25 cellular contexts compared by ENCODE assay signal in the genomic region with DNA sequence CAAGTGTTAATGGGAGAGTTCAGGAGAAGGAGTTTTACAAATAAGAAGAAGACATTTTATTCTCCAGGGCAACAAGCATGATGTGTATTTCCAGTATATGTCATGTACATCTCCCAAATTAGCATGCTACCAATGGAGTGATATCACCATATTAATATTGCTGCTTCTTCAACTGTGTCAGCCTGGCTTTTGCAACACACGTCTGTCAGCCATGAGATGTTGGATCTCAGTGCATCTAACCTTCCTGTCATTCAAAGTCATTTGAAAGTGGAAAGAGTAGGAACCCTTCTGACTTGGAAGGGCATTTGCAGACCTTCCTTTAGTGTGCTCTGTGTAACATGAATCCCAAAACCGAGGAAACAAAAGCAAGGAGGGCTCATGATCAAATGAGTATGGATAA.
DNase-seq lines count a peak whose midpoint lies in the region; ATAC-seq, FAIRE-seq and TF ChIP-seq lines count a peak whose summit lies in the region.
"Had no signal": no experiment of that assay in that cellular context is flagged by ENCODE, and none has a peak within 500 bp of the region (broad histone marks: within the 10 kb centered on the region; RNA-seq: fewer than 3 reads in every experiment).

No MANE protein-coding gene starts in this region.

- no TSS peak for BruUV-seq in K562 (replicated peaks; lab: Mats Ljungman, UMichigan)

- H3K4me3 ChIP-seq in K562, result no peak overlapping the region
- H3K4me3 ChIP-seq: BLaER1, GM12878 had no signal

- no peak for TF ChIP-seq POLR2A in K562 (conservative IDR thresholded peaks at IDR 0.05)

- H3K9me3 ChIP-seq in K562 (replicated peaks; ENCODE audit: control insufficient read depth, insufficient read depth, low read depth, low read length), result peaks cover 4% of the 10 kb centered on the region; the same call in 1 of the 2 replicates
- H3K9me3 ChIP-seq: BE2C had no signal

- no peaks in the 10 kb centered on the region for H4K20me1 ChIP-seq in K562 (replicated peaks; ENCODE audit: control insufficient read depth, insufficient read depth, low read length)
- H4K20me1 ChIP-seq: BLaER1 had no signal

- no peaks in the 10 kb centered on the region for H3K36me3 ChIP-seq in K562 (ENCODE audit: control insufficient read depth, insufficient read depth, low read length)
- H3K36me3 ChIP-seq: BE2C, BLaER1 had no signal

- 0 out of 2 replicates have a peak overlapping the region, but pooled peaks have one; percentile 23 for H2AFZ ChIP-seq in K562 (ENCODE audit: low read depth, low read length)

- no peaks in the 10 kb centered on the region for H3K9me1 ChIP-seq in K562 (ENCODE audit: control insufficient read depth, insufficient read depth, low read length)

- no peak for TF ChIP-seq EP300 in K562 (IDR thresholded peaks at IDR 0.05; ENCODE audit: low read length)

- CTCF ChIA-PET in K562 (lab: Yijun Ruan, JAX; ENCODE audit: low intra/inter-chr PET ratio), result interaction anchor here (0.7 kb wide), 1 partner anchor 23 kb away, joined by 3 read pairs; no protein-coding TSS in a partner anchor

- H3K4me1 ChIP-seq in K562 (replicated peaks in 1 of 2; ENCODE audit: control insufficient read depth in 2 of 2, insufficient read depth in 2 of 2, low read length in 2 of 2), result no peaks in the 10 kb centered on the region; a peak in 2 of 5 replicates
- H3K4me1 ChIP-seq: BE2C, BLaER1 had no signal

- no peak overlapping the region for H3K27ac ChIP-seq in K562 (ENCODE audit: extremely low read depth, low read depth, low read length)
- H3K27ac ChIP-seq: BLaER1 had no signal

- in situ Hi-C loops in K562 (cut with MboI), result no loop called here

- 33% methylated on average over 2 of the region's 2 CpGs for WGBS in K562 (ENCODE audit: insufficient coverage, low coverage, missing lambda C conversion rate)

- ATAC-seq in K562 (no peak), HG02798 (IDR thresholded peaks at IDR 0.05; ENCODE audit: poor library complexity, unreplicated experiment) (no peak)
- ATAC-seq: GM12878 had no signal

- no peak for TF ChIP-seq CTCF in K562 (IDR thresholded peaks at IDR 0.05 in 2 of 3, conservative IDR thresholded peaks at IDR 0.05 in 1 of 3; ENCODE audit: insufficient read depth in 2 of 3, low read depth in 1 of 3, low read length in 3 of 3)

- POLR2A ChIA-PET in K562 (lab: Yijun Ruan, JAX), result interaction anchor here (1.0 kb wide), 1 partner anchor 18 kb away, joined by 4 read pairs; no protein-coding TSS in a partner anchor

- no peak overlapping the region for H3K4me2 ChIP-seq in K562 (ENCODE audit: insufficient read depth, low read length)
- H3K4me2 ChIP-seq: BLaER1 had no signal

- intact Hi-C loops in K562 (cut with micrococcal nuclease), result no loop called here

- no peaks in the 10 kb centered on the region for H3K79me2 ChIP-seq in K562 (ENCODE audit: control insufficient read depth, insufficient read depth, low read length)

- no peak overlapping the region for H3K9ac ChIP-seq in K562 (ENCODE audit: insufficient read depth in 1 of 2, low read depth in 2 of 2, low read length in 2 of 2)
- H3K9ac ChIP-seq: BLaER1 had no signal

- no peak for DNase-seq in HTR-8/SVneo (ENCODE audit: insufficient read length, low spot score)
- no peak for DNase-seq in K562 (ENCODE audit: extremely low read depth in 1 of 4, low spot score in 3 of 4)
- DNase-seq in urothelium cell line (ENCODE audit: low spot score), result no peak
- DNase-seq in stimulated activated CD8-positive, alpha-beta memory T cell treated with anti-CD3 and anti-CD28 coated beads, Interleukin-4, amount 100 ng/mL, for 48 hours, result no peak
- DNase-seq: 8988T; ACHN; BE2C; C1 segment of cervical spinal cord; CD4-positive, alpha-beta memory T cell; CD4-positive, CD25-positive, alpha-beta regulatory T cell; CD8-positive, alpha-beta memory T cell; COR-L47; DMS 273 treated with DMSO at 0.1 percent for 48 hours; DMS153; DMS53; DMS79; DND-41; EL; GDM1 had no signal

- no peaks in the 10 kb centered on the region for H3K27me3 ChIP-seq in K562 (ENCODE audit: control insufficient read depth in 2 of 2, insufficient read depth in 2 of 2, low read length in 2 of 2)
- H3K27me3 ChIP-seq: BE2C, BLaER1 had no signal

- FAIRE-seq in HTR-8/SVneo (lab: Jason Lieb, UNC) (peak; percentile 77), K562 (lab: Jason Lieb, UNC) (no peak), urothelium cell line (lab: Jason Lieb, UNC) (peak; percentile 62)
- FAIRE-seq: A204.1, GM12878, GM12892, GM18507 had no signal

- no peak for TF ChIP-seq RAD21 in K562 (CRISPR knock-in tag; conservative IDR thresholded peaks at IDR 0.05 in 1 of 2, IDR thresholded peaks at IDR 0.05 in 1 of 2)

TF ChIP-seq in K562, 482 proteins besides CTCF, POLR2A, EP300 and RAD21:
- no peak for TF ChIP-seq FOXP4 (CRISPR knock-in tag; IDR thresholded peaks at IDR 0.05; ENCODE audit: borderline replicate concordance)
- TF ChIP-seq ZNF23 (CRISPR knock-in tag; IDR thresholded peaks at IDR 0.05), result no peak
- no peak for TF ChIP-seq CBX5 (IDR thresholded peaks at IDR 0.05; ENCODE audit: borderline replicate concordance, low read depth)
- no peak for TF ChIP-seq NFE2L1 (tag; IDR thresholded peaks at IDR 0.05; ENCODE audit: borderline replicate concordance, low read depth)
- TF ChIP-seq, protein P1, sequence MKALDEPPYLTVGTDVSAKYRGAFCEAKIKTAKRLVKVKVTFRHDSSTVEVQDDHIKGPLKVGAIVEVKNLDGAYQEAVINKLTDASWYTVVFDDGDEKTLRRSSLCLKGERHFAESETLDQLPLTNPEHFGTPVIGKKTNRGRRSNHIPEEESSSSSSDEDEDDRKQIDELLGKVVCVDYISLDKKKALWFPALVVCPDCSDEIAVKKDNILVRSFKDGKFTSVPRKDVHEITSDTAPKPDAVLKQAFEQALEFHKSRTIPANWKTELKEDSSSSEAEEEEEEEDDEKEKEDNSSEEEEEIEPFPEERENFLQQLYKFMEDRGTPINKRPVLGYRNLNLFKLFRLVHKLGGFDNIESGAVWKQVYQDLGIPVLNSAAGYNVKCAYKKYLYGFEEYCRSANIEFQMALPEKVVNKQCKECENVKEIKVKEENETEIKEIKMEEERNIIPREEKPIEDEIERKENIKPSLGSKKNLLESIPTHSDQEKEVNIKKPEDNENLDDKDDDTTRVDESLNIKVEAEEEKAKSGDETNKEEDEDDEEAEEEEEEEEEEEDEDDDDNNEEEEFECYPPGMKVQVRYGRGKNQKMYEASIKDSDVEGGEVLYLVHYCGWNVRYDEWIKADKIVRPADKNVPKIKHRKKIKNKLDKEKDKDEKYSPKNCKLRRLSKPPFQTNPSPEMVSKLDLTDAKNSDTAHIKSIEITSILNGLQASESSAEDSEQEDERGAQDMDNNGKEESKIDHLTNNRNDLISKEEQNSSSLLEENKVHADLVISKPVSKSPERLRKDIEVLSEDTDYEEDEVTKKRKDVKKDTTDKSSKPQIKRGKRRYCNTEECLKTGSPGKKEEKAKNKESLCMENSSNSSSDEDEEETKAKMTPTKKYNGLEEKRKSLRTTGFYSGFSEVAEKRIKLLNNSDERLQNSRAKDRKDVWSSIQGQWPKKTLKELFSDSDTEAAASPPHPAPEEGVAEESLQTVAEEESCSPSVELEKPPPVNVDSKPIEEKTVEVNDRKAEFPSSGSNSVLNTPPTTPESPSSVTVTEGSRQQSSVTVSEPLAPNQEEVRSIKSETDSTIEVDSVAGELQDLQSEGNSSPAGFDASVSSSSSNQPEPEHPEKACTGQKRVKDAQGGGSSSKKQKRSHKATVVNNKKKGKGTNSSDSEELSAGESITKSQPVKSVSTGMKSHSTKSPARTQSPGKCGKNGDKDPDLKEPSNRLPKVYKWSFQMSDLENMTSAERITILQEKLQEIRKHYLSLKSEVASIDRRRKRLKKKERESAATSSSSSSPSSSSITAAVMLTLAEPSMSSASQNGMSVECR (CRISPR knock-in tag; IDR thresholded peaks at IDR 0.05), result no peak
- no peak for TF ChIP-seq CBX1 (IDR thresholded peaks at IDR 0.05; ENCODE audit: low read depth)
- no peak for TF ChIP-seq RBBP5 (IDR thresholded peaks at IDR 0.05; ENCODE audit: borderline replicate concordance, insufficient read depth, low read length, poor library complexity, severe bottlenecking)
- TF ChIP-seq PHB2 (IDR thresholded peaks at IDR 0.05; ENCODE audit: low read depth), result no peak
- no peak for TF ChIP-seq GTF2A2 (tag; IDR thresholded peaks at IDR 0.05)
- TF ChIP-seq, protein P2, sequence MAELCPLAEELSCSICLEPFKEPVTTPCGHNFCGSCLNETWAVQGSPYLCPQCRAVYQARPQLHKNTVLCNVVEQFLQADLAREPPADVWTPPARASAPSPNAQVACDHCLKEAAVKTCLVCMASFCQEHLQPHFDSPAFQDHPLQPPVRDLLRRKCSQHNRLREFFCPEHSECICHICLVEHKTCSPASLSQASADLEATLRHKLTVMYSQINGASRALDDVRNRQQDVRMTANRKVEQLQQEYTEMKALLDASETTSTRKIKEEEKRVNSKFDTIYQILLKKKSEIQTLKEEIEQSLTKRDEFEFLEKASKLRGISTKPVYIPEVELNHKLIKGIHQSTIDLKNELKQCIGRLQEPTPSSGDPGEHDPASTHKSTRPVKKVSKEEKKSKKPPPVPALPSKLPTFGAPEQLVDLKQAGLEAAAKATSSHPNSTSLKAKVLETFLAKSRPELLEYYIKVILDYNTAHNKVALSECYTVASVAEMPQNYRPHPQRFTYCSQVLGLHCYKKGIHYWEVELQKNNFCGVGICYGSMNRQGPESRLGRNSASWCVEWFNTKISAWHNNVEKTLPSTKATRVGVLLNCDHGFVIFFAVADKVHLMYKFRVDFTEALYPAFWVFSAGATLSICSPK (IDR thresholded peaks at IDR 0.05; ENCODE audit: borderline replicate concordance), result no peak
TF ChIP-seq in K562: peak in this region for 0.
